Comparison of ENCODE assay signal across 1 cellular context in genomic region chr17:41800601-41801373, GRCh38.
TF ChIP-seq lines count a peak whose summit lies in the region.

No MANE protein-coding gene starts in this region.

TF ChIP-seq in HepG2, 621 proteins besides CTCF, POLR2A, EP300 and RAD21 (continued from another document):
- TF ChIP-seq ZNF609 (CRISPR knock-in tag; IDR thresholded peaks at IDR 0.05; ENCODE audit: borderline replicate concordance) (no peak; the same call in 1 of the 2 replicates), MXD4 (CRISPR knock-in tag; IDR thresholded peaks at IDR 0.05) (0 out of 2 replicates have a peak, but pooled peaks have one; percentile 24), HOXA5 (CRISPR knock-in tag; IDR thresholded peaks at IDR 0.05) (no peak), HNF4G (IDR thresholded peaks at IDR 0.05; ENCODE audit: borderline replicate concordance, low read depth, low read length) (peak; percentile 64), HNF4G (CRISPR knock-in tag; IDR thresholded peaks at IDR 0.05; ENCODE audit: borderline replicate concordance, low read depth) (peak; percentile 76; the same call in 1 of the 2 replicates), NR3C1 (CRISPR knock-in tag; IDR thresholded peaks at IDR 0.05) (no peak), ZBED4 (CRISPR knock-in tag; IDR thresholded peaks at IDR 0.05; ENCODE audit: borderline replicate concordance) (no peak), SP5 (CRISPR knock-in tag; IDR thresholded peaks at IDR 0.05; ENCODE audit: borderline replicate concordance, low read depth) (peak; percentile 79), TBL1XR1 (IDR thresholded peaks at IDR 0.05; ENCODE audit: borderline replicate concordance, low read length, partially characterized antibody) (no peak), ZNF574 (CRISPR knock-in tag; IDR thresholded peaks at IDR 0.05) (no peak; the same call in 1 of the 2 replicates), PCBP1 (IDR thresholded peaks at IDR 0.05; ENCODE audit: borderline replicate concordance, low read depth, low read length) (no peak), STAG1 (CRISPR knock-in tag; IDR thresholded peaks at IDR 0.05) (peak; percentile 2; the same call in 1 of the 2 replicates), YY1 (IDR thresholded peaks at IDR 0.05; ENCODE audit: insufficient read depth, insufficient replicate concordance, low read depth, low read length) (no peak), MYNN (CRISPR knock-in tag; IDR thresholded peaks at IDR 0.05; ENCODE audit: low read depth) (0 out of 2 replicates have a peak, but pooled peaks have one; percentile 20), HCFC1 (IDR thresholded peaks at IDR 0.05; ENCODE audit: low read depth, low read length) (no peak), NFKB2 (CRISPR knock-in tag; IDR thresholded peaks at IDR 0.05; ENCODE audit: borderline replicate concordance) (0 out of 2 replicates have a peak, but pooled peaks have one; percentile 16), ZFY (CRISPR knock-in tag; IDR thresholded peaks at IDR 0.05) (peak; percentile 36; the same call in 1 of the 2 replicates), ZNF225 (CRISPR knock-in tag; IDR thresholded peaks at IDR 0.05) (peak; percentile 10; the same call in 1 of the 2 replicates), HOXA3 (CRISPR knock-in tag; IDR thresholded peaks at IDR 0.05) (peak; percentile 72), ERF (CRISPR knock-in tag; IDR thresholded peaks at IDR 0.05) (no peak; the same call in 1 of the 2 replicates), SRY (CRISPR knock-in tag; IDR thresholded peaks at IDR 0.05) (0 out of 2 replicates have a peak, but pooled peaks have one; percentile 53), ZBTB37 (CRISPR knock-in tag; IDR thresholded peaks at IDR 0.05) (no peak), MEF2D (CRISPR knock-in tag; IDR thresholded peaks at IDR 0.05) (peak; percentile 72; the same call in 1 of the 2 replicates), ZNF605 (CRISPR knock-in tag; IDR thresholded peaks at IDR 0.05) (no peak), SP1 (IDR thresholded peaks at IDR 0.05) (no peak), SP1 (CRISPR knock-in tag; IDR thresholded peaks at IDR 0.05) (peak; percentile 22; the same call in 1 of the 2 replicates), BRD4 (CRISPR knock-in tag; IDR thresholded peaks at IDR 0.05) (no peak), SRSF1 (optimal IDR thresholded peaks at IDR 0.05; ENCODE audit: low read depth, low read length) (peak; percentile 77), DMTF1 (CRISPR knock-in tag; IDR thresholded peaks at IDR 0.05) (no peak), ZMAT5 (CRISPR knock-in tag; IDR thresholded peaks at IDR 0.05; ENCODE audit: borderline replicate concordance, low read depth) (no peak), HOXA9 (CRISPR knock-in tag; IDR thresholded peaks at IDR 0.05; ENCODE audit: borderline replicate concordance) (no peak), JUND (CRISPR knock-in tag; IDR thresholded peaks at IDR 0.05) (no peak), ZNF777 (CRISPR knock-in tag; IDR thresholded peaks at IDR 0.05) (peak; percentile 43; the same call in 1 of the 2 replicates), TCF7L2 (IDR thresholded peaks at IDR 0.05; ENCODE audit: low read depth, low read length) (no peak), BRCA1 (CRISPR knock-in tag; IDR thresholded peaks at IDR 0.05) (no peak), MEIS2 (CRISPR knock-in tag; IDR thresholded peaks at IDR 0.05) (0 out of 2 replicates have a peak, but pooled peaks have one; percentile 18), ZNF263 (CRISPR knock-in tag; IDR thresholded peaks at IDR 0.05) (peak; percentile 94), ZNF17 (CRISPR knock-in tag; IDR thresholded peaks at IDR 0.05) (no peak), ZNF672 (CRISPR knock-in tag; IDR thresholded peaks at IDR 0.05) (no peak; the same call in 1 of the 2 replicates), SATB2 (CRISPR knock-in tag; IDR thresholded peaks at IDR 0.05) (no peak), ATF7 (IDR thresholded peaks at IDR 0.05) (no peak), ATF7 (CRISPR knock-in tag; IDR thresholded peaks at IDR 0.05) (peak; percentile 73; the same call in 1 of the 2 replicates), ZNF331 (CRISPR knock-in tag; IDR thresholded peaks at IDR 0.05) (0 out of 2 replicates have a peak, but pooled peaks have one; percentile 36), ZNF619 (CRISPR knock-in tag; IDR thresholded peaks at IDR 0.05) (no peak), BHLHE40 (IDR thresholded peaks at IDR 0.05; ENCODE audit: low read length) (peak; percentile 51; the same call in 1 of the 2 replicates), ZNF564 (CRISPR knock-in tag; IDR thresholded peaks at IDR 0.05) (0 out of 2 replicates have a peak, but pooled peaks have one; percentile 38), XRCC5 (optimal IDR thresholded peaks at IDR 0.05; ENCODE audit: low read length) (no peak), MAZ (IDR thresholded peaks at IDR 0.05; ENCODE audit: borderline replicate concordance, low read depth, low read length) (peak; percentile 71), MAZ (CRISPR knock-in tag; IDR thresholded peaks at IDR 0.05; ENCODE audit: low read depth) (no peak), HES4 (CRISPR knock-in tag; IDR thresholded peaks at IDR 0.05; ENCODE audit: borderline replicate concordance) (0 out of 2 replicates have a peak, but pooled peaks have one; percentile 68)
TF ChIP-seq in HepG2: peak in this region for 146.
